In genomic region chr5:175542232-175542965, GRCh38 we compare ENCODE assay signal across 16 cellular contexts.
A peak's percentile ranks its signal among the peaks of the same experiment; 100 is the strongest.
DNase-seq lines count a peak whose midpoint lies in the region; ATAC-seq and TF ChIP-seq lines count a peak whose summit lies in the region.
"Had no signal": no experiment of that assay in that cellular context is flagged by ENCODE, and none has a peak within 500 bp of the region (broad histone marks: within the 10 kb centered on the region; RNA-seq: fewer than 3 reads in every experiment).

No MANE protein-coding gene starts in this region.

- H3K4me3 Mint-ChIP-seq in activated naive CD8-positive, alpha-beta T cell treated with anti-CD3 and anti-CD28 coated beads, Interleukin-2, amount 10 ng/mL, durations not matched to agents 7 days and 5 days = no peak overlapping the region
- H3K4me3 Mint-ChIP-seq: GM23338 had no signal

- CTCF ChIA-PET in RWPE1 (lab: Yijun Ruan, JAX) = interaction anchor here (1.7 kb wide), 1 partner anchor 8 kb away, joined by 6 read pairs; no protein-coding TSS in a partner anchor

- H3K27ac ChIP-seq in RWPE1 = no peak overlapping the region
- H3K27ac ChIP-seq: 22Rv1, esophagus squamous epithelium, thoracic aorta had no signal

- POLR2A ChIA-PET in activated naive CD8-positive, alpha-beta T cell treated with anti-CD3 and anti-CD28 coated beads, Interleukin-2, amount 10 ng/mL, durations not matched to agents 7 days and 5 days (lab: Charles Lee) = interaction anchor here (0.5 to 1.0 kb wide), 2 partner anchors 26 to 65 kb away, joined by 3 read pairs; no protein-coding TSS in a partner anchor
- POLR2A ChIA-PET in RWPE1 (lab: Yijun Ruan, JAX; ENCODE audit: low non-redundant PET) = no interaction called here

- H3K27me3 Mint-ChIP-seq in activated naive CD8-positive, alpha-beta T cell treated with anti-CD3 and anti-CD28 coated beads, Interleukin-2, amount 10 ng/mL, durations not matched to agents 7 days and 5 days = peaks cover 7% of the 10 kb centered on the region

- H3K27ac Mint-ChIP-seq in activated naive CD8-positive, alpha-beta T cell treated with anti-CD3 and anti-CD28 coated beads, Interleukin-2, amount 10 ng/mL, durations not matched to agents 7 days and 5 days = peak overlapping the region; percentile 35
- H3K27ac Mint-ChIP-seq: GM23338 had no signal

- H3K4me1 Mint-ChIP-seq in activated naive CD8-positive, alpha-beta T cell treated with anti-CD3 and anti-CD28 coated beads, Interleukin-2, amount 10 ng/mL, durations not matched to agents 7 days and 5 days = peaks cover 21% of the 10 kb centered on the region

- peak; percentile 14 for DNase-seq in DMS 273 (lab: John Stamatoyannopoulos, UW; ENCODE audit: unreplicated experiment)
- no peak for DNase-seq in DMS 273 treated with DMSO at 0.1 percent for 48 hours (lab: John Stamatoyannopoulos, UW)
- DNase-seq in stimulated activated naive CD4-positive, alpha-beta T cell treated with Interleukin-2 at 50 U/mL for 16 hours (lab: John Stamatoyannopoulos, UW) = peak; percentile 5
- no peak for DNase-seq in stimulated activated naive CD4-positive, alpha-beta T cell (lab: John Stamatoyannopoulos, UW)
- DNase-seq in activated naive CD8-positive, alpha-beta T cell treated with anti-CD3 and anti-CD28 coated beads, Interleukin-2, amount 10 ng/mL, durations not matched to agents 7 days and 5 days = no peak
- DNase-seq in RWPE1 (ENCODE audit: low spot score) = no peak
- no peak for DNase-seq in GM13976 (ENCODE audit: low spot score)
- DNase-seq: activated gamma-delta T cell, esophagus squamous epithelium, mesendoderm, NCI-H1436 treated with DMSO at 0.1 percent for 48 hours, PC-3 had no signal

- H3K9me3 Mint-ChIP-seq in activated naive CD8-positive, alpha-beta T cell treated with anti-CD3 and anti-CD28 coated beads, Interleukin-2, amount 10 ng/mL, durations not matched to agents 7 days and 5 days = no peaks in the 10 kb centered on the region
- H3K9me3 Mint-ChIP-seq: GM23338 had no signal

- ATAC-seq in activated naive CD8-positive, alpha-beta T cell treated with anti-CD3 and anti-CD28 coated beads, Interleukin-2, amount 10 ng/mL, durations not matched to agents 7 days and 5 days (ENCODE audit: low read depth) = peak; percentile 93
- ATAC-seq in GM18517 (IDR thresholded peaks at IDR 0.05; ENCODE audit: unreplicated experiment) = no peak
- ATAC-seq: GM23338, PC-3 had no signal

- in situ Hi-C loops in GM13976 (cut with MboI; ENCODE audit: low sequenced_read_pairs, unreplicated experiment) = no loop called here

- TF ChIP-seq CTCF in RWPE1 (conservative IDR thresholded peaks at IDR 0.05; ENCODE audit: low read depth) (no peak), GM13976 (IDR thresholded peaks at IDR 0.05; ENCODE audit: borderline replicate concordance, control extremely low read depth, extremely low read depth, insufficient read depth, missing control alignments) (no peak)

- H3K36me3 Mint-ChIP-seq in activated naive CD8-positive, alpha-beta T cell treated with anti-CD3 and anti-CD28 coated beads, Interleukin-2, amount 10 ng/mL, durations not matched to agents 7 days and 5 days = no peaks in the 10 kb centered on the region

Comparison
In these comparisons a context has a peak if more than half of its experiments do, and no peak if none do; other contexts are left out.
1. DNase-seq: peak in DMS 273 (single experiment) and stimulated activated naive CD4-positive, alpha-beta T cell treated with Interleukin-2 at 50 U/mL for 16 hours (single experiment); none in DMS 273 treated with DMSO at 0.1 percent for 48 hours (single experiment), stimulated activated naive CD4-positive, alpha-beta T cell (0 of 6), activated naive CD8-positive, alpha-beta T cell treated with anti-CD3 and anti-CD28 coated beads, Interleukin-2, amount 10 ng/mL, durations not matched to agents 7 days and 5 days (single experiment), RWPE1 (single experiment) and GM13976 (single experiment).